Comparison of ENCODE assay signal across 30 cellular contexts in the genomic region with DNA sequence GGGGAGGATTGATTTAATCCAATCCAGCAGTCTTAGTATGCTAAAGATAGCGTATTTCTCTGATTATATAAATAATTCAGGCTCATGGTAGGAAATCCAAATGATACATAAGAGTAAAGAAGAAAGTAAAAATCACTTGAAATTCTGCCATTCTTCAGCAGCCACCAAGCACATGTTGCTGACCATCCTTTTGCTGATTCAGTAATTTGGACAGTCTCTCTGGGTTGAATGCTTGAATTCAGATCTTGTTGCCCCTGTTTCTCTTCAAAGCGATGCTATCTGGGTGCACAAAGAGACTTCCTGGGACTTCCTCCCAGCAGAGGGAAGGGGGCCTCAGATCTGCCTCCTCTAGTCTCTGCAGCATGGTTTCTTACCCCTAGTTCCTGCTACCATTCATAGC.
"Had no signal": no experiment of that assay in that cellular context is flagged by ENCODE, and none has a peak within 500 bp of the region (broad histone marks: within the 10 kb centered on the region; RNA-seq: fewer than 3 reads in every experiment).

No MANE protein-coding gene starts in this region.

- H3K36me3 Mint-ChIP-seq: activated naive CD4-positive, alpha-beta T cell treated with anti-CD3 and anti-CD28 coated beads, Interleukin-2, amount 10 ng/mL, durations not matched to agents 7 days and 5 days; activated naive CD4-positive, alpha-beta T cell treated with anti-CD3 and anti-CD28 coated beads, Interleukin-2, amount 50 U/mL, for 72 hours; activated naive CD8-positive, alpha-beta T cell treated with anti-CD3 and anti-CD28 coated beads, Interleukin-2, amount 10 ng/mL, durations not matched to agents 7 days and 5 days; brain; WTC11 had no signal

- DNase-seq: activated CD4-positive, alpha-beta memory T cell treated with anti-CD3 and anti-CD28 coated beads, Interleukin-2, amount 10 ng/mL, durations not matched to agents 7 days and 5 days; activated CD4-positive, alpha-beta T cell treated with anti-CD3 and anti-CD28 coated beads for 1 hour; activated CD4-positive, alpha-beta T cell treated with anti-CD3 and anti-CD28 coated beads for 4 hours; activated CD4-positive, alpha-beta T cell treated with anti-CD3 and anti-CD28 coated beads, Interleukin-2, amount 10 ng/mL, durations not matched to agents 7 days and 5 days; activated CD4-positive, alpha-beta T cell treated with anti-CD3 and anti-CD28 coated beads, Interleukin-2, amount 50 U/mL, for 4 hours; activated CD8-positive, alpha-beta memory T cell treated with anti-CD3 and anti-CD28 coated beads, Interleukin-2, amount 50 U/mL, for 48 hours; activated gamma-delta T cell; activated naive CD4-positive, alpha-beta T cell; activated naive CD4-positive, alpha-beta T cell treated with anti-CD3 and anti-CD28 coated beads, Interleukin-2, amount 10 ng/mL, durations not matched to agents 7 days and 5 days; activated naive CD8-positive, alpha-beta T cell treated with anti-CD3 and anti-CD28 coated beads, Interleukin-2, amount 10 ng/mL, durations not matched to agents 7 days and 5 days; activated T-cell treated with anti-CD3 and anti-CD28 coated beads for 4 hours; activated T-cell treated with anti-CD3 and anti-CD28 coated beads, Interleukin-2, amount 50 U/mL, for 24 hours; activated T-cell treated with anti-CD3 and anti-CD28 coated beads, Interleukin-2, amount 50 U/mL, for 72 hours; central memory CD4-positive, alpha-beta T cell; cerebellar nuclear complex; colonic mucosa; effector CD8-positive, alpha-beta T cell; esophagus squamous epithelium; foreskin melanocyte; T-helper 2 cell had no signal

- H3K4me3 Mint-ChIP-seq: activated CD4-positive, alpha-beta memory T cell treated with anti-CD3 and anti-CD28 coated beads, Interleukin-2, amount 10 ng/mL, durations not matched to agents 7 days and 5 days; activated CD4-positive, alpha-beta T cell treated with anti-CD3 and anti-CD28 coated beads, Interleukin-2, amount 10 ng/mL, durations not matched to agents 7 days and 5 days; activated naive CD4-positive, alpha-beta T cell treated with anti-CD3 and anti-CD28 coated beads, Interleukin-2, amount 10 ng/mL, durations not matched to agents 7 days and 5 days; activated naive CD8-positive, alpha-beta T cell treated with anti-CD3 and anti-CD28 coated beads, Interleukin-2, amount 10 ng/mL, durations not matched to agents 7 days and 5 days; activated T-cell treated with anti-CD3 and anti-CD28 coated beads, Interleukin-2, amount 50 U/mL, for 24 hours; activated T-cell treated with anti-CD3 and anti-CD28 coated beads, Interleukin-2, amount 50 U/mL, for 72 hours; brain; WTC11 had no signal

- H3K4me1 ChIP-seq: ascending aorta, breast epithelium, colonic mucosa, esophagus squamous epithelium had no signal

- H3K4me3 ChIP-seq: ascending aorta, breast epithelium, cardiac muscle cell, colonic mucosa, esophagus squamous epithelium, gastroesophageal sphincter had no signal

- FAIRE-seq: endometrium, endothelial cell of umbilical vein had no signal

- H3K27me3 ChIP-seq: ascending aorta, breast epithelium, cardiac muscle cell, colonic mucosa, esophagus squamous epithelium, gastroesophageal sphincter had no signal

- H3K9me3 Mint-ChIP-seq: activated CD4-positive, alpha-beta memory T cell treated with anti-CD3 and anti-CD28 coated beads, Interleukin-2, amount 10 ng/mL, durations not matched to agents 7 days and 5 days; activated CD4-positive, alpha-beta T cell treated with anti-CD3 and anti-CD28 coated beads, Interleukin-2, amount 10 ng/mL, durations not matched to agents 7 days and 5 days; activated naive CD4-positive, alpha-beta T cell treated with anti-CD3 and anti-CD28 coated beads, Interleukin-2, amount 10 ng/mL, durations not matched to agents 7 days and 5 days; activated naive CD4-positive, alpha-beta T cell treated with anti-CD3 and anti-CD28 coated beads, Interleukin-2, amount 50 U/mL, for 72 hours; activated naive CD8-positive, alpha-beta T cell treated with anti-CD3 and anti-CD28 coated beads, Interleukin-2, amount 10 ng/mL, durations not matched to agents 7 days and 5 days; activated T-cell treated with anti-CD3 and anti-CD28 coated beads, Interleukin-2, amount 50 U/mL, for 24 hours; activated T-cell treated with anti-CD3 and anti-CD28 coated beads, Interleukin-2, amount 50 U/mL, for 72 hours; WTC11 had no signal

- ATAC-seq: activated naive CD4-positive, alpha-beta T cell treated with anti-CD3 and anti-CD28 coated beads, Interleukin-2, amount 50 U/mL, for 72 hours; activated T-cell treated with anti-CD3 and anti-CD28 coated beads, Interleukin-2, amount 50 U/mL, for 72 hours; gastroesophageal sphincter; WTC11 had no signal

- H3K27me3 Mint-ChIP-seq: activated T-cell treated with anti-CD3 and anti-CD28 coated beads, Interleukin-2, amount 50 U/mL, for 24 hours; brain had no signal

- H3K27ac Mint-ChIP-seq: activated CD4-positive, alpha-beta memory T cell treated with anti-CD3 and anti-CD28 coated beads, Interleukin-2, amount 10 ng/mL, durations not matched to agents 7 days and 5 days; activated CD4-positive, alpha-beta T cell treated with anti-CD3 and anti-CD28 coated beads, Interleukin-2, amount 10 ng/mL, durations not matched to agents 7 days and 5 days; activated naive CD4-positive, alpha-beta T cell treated with anti-CD3 and anti-CD28 coated beads, Interleukin-2, amount 10 ng/mL, durations not matched to agents 7 days and 5 days; activated naive CD4-positive, alpha-beta T cell treated with anti-CD3 and anti-CD28 coated beads, Interleukin-2, amount 50 U/mL, for 72 hours; activated naive CD8-positive, alpha-beta T cell treated with anti-CD3 and anti-CD28 coated beads, Interleukin-2, amount 10 ng/mL, durations not matched to agents 7 days and 5 days; activated T-cell treated with anti-CD3 and anti-CD28 coated beads, Interleukin-2, amount 50 U/mL, for 24 hours; activated T-cell treated with anti-CD3 and anti-CD28 coated beads, Interleukin-2, amount 50 U/mL, for 72 hours; brain; WTC11 had no signal

- H3K27ac ChIP-seq: ascending aorta, breast epithelium, cardiac muscle cell, colonic mucosa, epithelial cell of prostate, esophagus squamous epithelium, gastroesophageal sphincter had no signal

- H3K4me1 Mint-ChIP-seq: activated CD4-positive, alpha-beta memory T cell treated with anti-CD3 and anti-CD28 coated beads, Interleukin-2, amount 10 ng/mL, durations not matched to agents 7 days and 5 days; activated CD4-positive, alpha-beta T cell treated with anti-CD3 and anti-CD28 coated beads, Interleukin-2, amount 10 ng/mL, durations not matched to agents 7 days and 5 days; activated naive CD4-positive, alpha-beta T cell treated with anti-CD3 and anti-CD28 coated beads, Interleukin-2, amount 10 ng/mL, durations not matched to agents 7 days and 5 days had no signal

- H3K36me3 ChIP-seq: ascending aorta, breast epithelium, cardiac muscle cell, colonic mucosa, esophagus squamous epithelium, gastroesophageal sphincter had no signal

- H3K9me3 ChIP-seq: ascending aorta, breast epithelium, colonic mucosa, esophagus squamous epithelium, gastroesophageal sphincter had no signal
